Comparison of ENCODE assay signal across 20 cellular contexts in genomic region chr1:31058012-31058411, GRCh38. TPM values are rescaled to one million over a fixed set of nuclear protein-coding genes. Genes with fewer than 3 reads are reported as not detected.
DNase-seq lines count a peak whose midpoint lies in the region; ATAC-seq and TF ChIP-seq lines count a peak whose summit lies in the region.
"Had no signal": no experiment of that assay in that cellular context is flagged by ENCODE, and none has a peak within 500 bp of the region (broad histone marks: within the 10 kb centered on the region; RNA-seq: fewer than 3 reads in every experiment).

No MANE protein-coding gene starts in this region.

- no peaks in the 10 kb centered on the region for H3K36me3 Mint-ChIP-seq in natural killer cell
- H3K36me3 Mint-ChIP-seq in natural killer cell treated with Interleukin-12 subunit alpha and Interleukin-12 subunit beta and Interleukin-15 and Interleukin-18, amount 100 ng/mL, for 72 hours: peaks cover 13% of the 10 kb centered on the region
- peaks cover 53% of the 10 kb centered on the region for H3K36me3 Mint-ChIP-seq in T-helper 2 cell treated with Interferon-gamma antibody and Interleukin-4, amounts not matched to agents 5 μg/mL and 100 μg/mL, for 36 hours (ENCODE audit: low read depth)
- peaks cover 57% of the 10 kb centered on the region for H3K36me3 Mint-ChIP-seq in central memory CD8-positive, alpha-beta T cell (ENCODE audit: insufficient read depth)

- peak overlapping the region; percentile 4 for H3K4me3 Mint-ChIP-seq in natural killer cell
- no peak overlapping the region for H3K4me3 Mint-ChIP-seq in natural killer cell treated with Interleukin-12 subunit alpha and Interleukin-12 subunit beta and Interleukin-15 and Interleukin-18, amount 100 ng/mL, for 72 hours
- H3K4me3 Mint-ChIP-seq in T-helper 2 cell treated with Interferon-gamma antibody and Interleukin-4, amounts not matched to agents 5 μg/mL and 100 μg/mL, for 36 hours: peak overlapping the region; percentile 68
- H3K4me3 Mint-ChIP-seq in central memory CD8-positive, alpha-beta T cell: peak overlapping the region; percentile 2
- H3K4me3 Mint-ChIP-seq: endodermal cell had no signal

- H3K9me3 Mint-ChIP-seq in natural killer cell: no peaks in the 10 kb centered on the region
- H3K9me3 Mint-ChIP-seq in natural killer cell treated with Interleukin-12 subunit alpha and Interleukin-12 subunit beta and Interleukin-15 and Interleukin-18, amount 100 ng/mL, for 72 hours: no peaks in the 10 kb centered on the region
- H3K9me3 Mint-ChIP-seq in T-helper 2 cell treated with Interferon-gamma antibody and Interleukin-4, amounts not matched to agents 5 μg/mL and 100 μg/mL, for 36 hours: no peaks in the 10 kb centered on the region
- no peaks in the 10 kb centered on the region for H3K9me3 Mint-ChIP-seq in central memory CD8-positive, alpha-beta T cell
- H3K9me3 Mint-ChIP-seq: endodermal cell had no signal

- intact Hi-C loops in natural killer cell (cut with micrococcal nuclease): no loop called here
- intact Hi-C loops in psoas muscle (cut with DNase I): no loop called here

- no peak overlapping the region for H3K27ac ChIP-seq in osteoblast (ENCODE audit: low read depth, low read length)
- H3K27ac ChIP-seq in brain microvascular endothelial cell: no peak overlapping the region
- H3K27ac ChIP-seq in psoas muscle: no peak overlapping the region
- H3K27ac ChIP-seq: heart right ventricle, HL-60, parathyroid adenoma, skin epidermis, suprapubic skin had no signal

- H2AFZ ChIP-seq in osteoblast (ENCODE audit: low read length): no peak overlapping the region
- H2AFZ ChIP-seq: parathyroid adenoma had no signal

- no peaks in the 10 kb centered on the region for H3K27me3 Mint-ChIP-seq in natural killer cell (ENCODE audit: low read depth in 2 of 2)
- H3K27me3 Mint-ChIP-seq in natural killer cell treated with Interleukin-12 subunit alpha and Interleukin-12 subunit beta and Interleukin-15 and Interleukin-18, amount 100 ng/mL, for 72 hours: no peaks in the 10 kb centered on the region
- no peaks in the 10 kb centered on the region for H3K27me3 Mint-ChIP-seq in T-helper 2 cell treated with Interferon-gamma antibody and Interleukin-4, amounts not matched to agents 5 μg/mL and 100 μg/mL, for 36 hours (ENCODE audit: low read depth)
- H3K27me3 Mint-ChIP-seq in central memory CD8-positive, alpha-beta T cell: no peaks in the 10 kb centered on the region

- H3K4me1 Mint-ChIP-seq in natural killer cell: peaks cover 56 to 60% of the 10 kb centered on the region in 2 donors
- peaks cover 37 to 41% of the 10 kb centered on the region in 2 donors for H3K4me1 Mint-ChIP-seq in natural killer cell treated with Interleukin-12 subunit alpha and Interleukin-12 subunit beta and Interleukin-15 and Interleukin-18, amount 100 ng/mL, for 72 hours (ENCODE audit: low read depth in 2 of 2)
- peaks cover 50% of the 10 kb centered on the region for H3K4me1 Mint-ChIP-seq in T-helper 2 cell treated with Interferon-gamma antibody and Interleukin-4, amounts not matched to agents 5 μg/mL and 100 μg/mL, for 36 hours (ENCODE audit: low read depth)
- H3K4me1 Mint-ChIP-seq in central memory CD8-positive, alpha-beta T cell: peaks cover 52% of the 10 kb centered on the region

- H3K79me2 ChIP-seq in osteoblast (ENCODE audit: insufficient read depth, low read length): peaks cover 99% of the 10 kb centered on the region

- H3K27me3 ChIP-seq in osteoblast (ENCODE audit: insufficient read depth, low read length) (no peaks in the 10 kb centered on the region), brain microvascular endothelial cell (replicated peaks) (no peaks in the 10 kb centered on the region), psoas muscle (ENCODE audit: insufficient read depth in 3 of 3, low read length in 2 of 3) (no peaks in the 10 kb centered on the region)
- H3K27me3 ChIP-seq: heart right ventricle, suprapubic skin had no signal

- H3K9me3 ChIP-seq in osteoblast (ENCODE audit: low read depth, low read length): no peaks in the 10 kb centered on the region
- no peaks in the 10 kb centered on the region for H3K9me3 ChIP-seq in psoas muscle
- H3K9me3 ChIP-seq: heart right ventricle, suprapubic skin had no signal

- H3K36me3 ChIP-seq in osteoblast (ENCODE audit: insufficient read depth, low read length): peaks cover 45% of the 10 kb centered on the region
- H3K36me3 ChIP-seq in brain microvascular endothelial cell (replicated peaks): peaks cover 37% of the 10 kb centered on the region
- H3K36me3 ChIP-seq in psoas muscle (ENCODE audit: insufficient read depth in 1 of 2, low read depth in 1 of 2): peaks cover 8 to 44% of the 10 kb centered on the region in 2 donors

- DNase-seq in natural killer cell (no peak), osteoblast (ENCODE audit: insufficient read length, low spot score, missing footprints) (no peak), brain microvascular endothelial cell (no peak), psoas muscle (no peak)
- no peak for DNase-seq in natural killer cell treated with Interleukin-12 subunit alpha and Interleukin-12 subunit beta and Interleukin-15 and Interleukin-18, amount 100 ng/mL, for 72 hours (ENCODE audit: low spot score)
- DNase-seq in T-helper 2 cell treated with Interferon-gamma antibody and Interleukin-4, amounts not matched to agents 5 μg/mL and 100 μg/mL, for 36 hours (ENCODE audit: low spot score): no peak
- DNase-seq in central memory CD8-positive, alpha-beta T cell (ENCODE audit: low spot score in 2 of 2): no peak
- DNase-seq: anterior cingulate cortex; endodermal cell; heart right ventricle; MV-4-11; NCI-H2029; NCI-H510A; stimulated activated CD4-positive, alpha-beta T cell treated with anti-CD3 and anti-CD28 coated beads, Interleukin-2, amount 100 ng/mL, for 48 hours had no signal

- H3K4me1 ChIP-seq in osteoblast (ENCODE audit: insufficient read depth, low read length): peaks cover 18% of the 10 kb centered on the region
- H3K4me1 ChIP-seq in psoas muscle: peaks cover 66% of the 10 kb centered on the region

- WGBS in psoas muscle, 3 donors: 91 to 93% (median 92%) methylated on average over 4 of the region's 4 CpGs

- peak overlapping the region; percentile 42 to 53 for H3K27ac Mint-ChIP-seq in natural killer cell
- H3K27ac Mint-ChIP-seq in natural killer cell treated with Interleukin-12 subunit alpha and Interleukin-12 subunit beta and Interleukin-15 and Interleukin-18, amount 100 ng/mL, for 72 hours: peak overlapping the region in 1 of 2 donors; percentile 44
- H3K27ac Mint-ChIP-seq in T-helper 2 cell treated with Interferon-gamma antibody and Interleukin-4, amounts not matched to agents 5 μg/mL and 100 μg/mL, for 36 hours: peak overlapping the region; percentile 83
- no peak overlapping the region for H3K27ac Mint-ChIP-seq in central memory CD8-positive, alpha-beta T cell (ENCODE audit: low read depth)
- H3K27ac Mint-ChIP-seq: endodermal cell had no signal

- ATAC-seq in natural killer cell (no peak), psoas muscle (no peak)
- ATAC-seq in natural killer cell treated with Interleukin-12 subunit alpha and Interleukin-12 subunit beta and Interleukin-15 and Interleukin-18, amount 100 ng/mL, for 72 hours: no peak
- ATAC-seq in central memory CD8-positive, alpha-beta T cell (replicated peaks; ENCODE audit: extremely low read depth, poor library complexity, severe bottlenecking): peak; percentile 35
- ATAC-seq: activated CD4-positive, CD25-positive, alpha-beta regulatory T cell treated with anti-CD3 and anti-CD28 coated beads, Interleukin-2, amount 50 U/mL, for 24 hours; heart right ventricle; Right ventricle myocardium inferior had no signal

- H4K20me1 ChIP-seq in osteoblast (ENCODE audit: insufficient read depth, low read length): peaks cover 82% of the 10 kb centered on the region

- H3K4me3 ChIP-seq in osteoblast (ENCODE audit: insufficient read depth, low read length) (no peak overlapping the region), brain microvascular endothelial cell (ENCODE audit: low read depth, low read length) (no peak overlapping the region), psoas muscle (no peak overlapping the region)
- H3K4me3 ChIP-seq: heart right ventricle, skin epidermis, suprapubic skin had no signal

- TF ChIP-seq CTCF in natural killer cell (IDR thresholded peaks at IDR 0.05): no peak
- no peak for TF ChIP-seq CTCF in osteoblast (IDR thresholded peaks at IDR 0.05; ENCODE audit: extremely low read depth, low read depth, low read length)
- TF ChIP-seq CTCF in brain microvascular endothelial cell (IDR thresholded peaks at IDR 0.05; ENCODE audit: low read depth, low read length, missing control alignments): no peak
- TF ChIP-seq CTCF in psoas muscle (IDR thresholded peaks at IDR 0.05): no peak

- in situ Hi-C loops in brain microvascular endothelial cell (cut with HindIII; ENCODE audit: low pct_ligation_motif_present, low sequenced_read_pairs): no loop called here

- no peak overlapping the region for H3K4me2 ChIP-seq in osteoblast (ENCODE audit: insufficient read depth, low read length)

RNA-seq across cellular contexts. Expression of gene PUM1, which starts 7.5 kb away (rescaled TPM):
- total RNA-seq in natural killer cell (100 to 1,000 TPM; 193 to 209 (median 202) TPM), osteoblast (68.8 and 69.5 TPM in 2 replicates), psoas muscle (10 to 100 TPM; 80.0 to 93.4 (median 81.7) TPM)
- 100 to 1,000 TPM; 134 to 180 TPM for total RNA-seq in natural killer cell treated with Interleukin-12 subunit alpha and Interleukin-12 subunit beta and Interleukin-15 and Interleukin-18, amount 100 ng/mL, for 72 hours
- 10 to 100 TPM; 16.8 to 38.8 (median 21.2) TPM for polyA plus RNA-seq in psoas muscle
